ENCODE assay signal across 22 cellular contexts in genomic region chr3:109070232-109070631, GRCh38. TPM values are rescaled to one million over a fixed set of nuclear protein-coding genes. Genes with fewer than 3 reads are reported as not detected.
DNase-seq lines count a peak whose midpoint lies in the region; ATAC-seq and TF ChIP-seq lines count a peak whose summit lies in the region.
"Had no signal": no experiment of that assay in that cellular context is flagged by ENCODE, and none has a peak within 500 bp of the region (broad histone marks: within the 10 kb centered on the region; RNA-seq: fewer than 3 reads in every experiment).

No MANE protein-coding gene starts in this region.

- H3K4me1 ChIP-seq in GM23338 (ENCODE audit: insufficient read depth) (no peaks in the 10 kb centered on the region; the same call in 1 of the 2 replicates), smooth muscle cell (ENCODE audit: low read depth) (no peaks in the 10 kb centered on the region)
- H3K4me1 ChIP-seq: SJSA1 had no signal

- intact Hi-C loops in dendritic cell treated with granulocyte-macrophage colony-stimulating factor and Interleukin-4, amounts not matched to agents 40 ng/mL and 50 ng/mL, for 4 days (cut with micrococcal nuclease): no loop called here
- intact Hi-C loops in dorsolateral prefrontal cortex (cut with DNase I): no loop called here

- H3K4me2 ChIP-seq in GM23338: no peak overlapping the region
- H3K4me2 ChIP-seq in smooth muscle cell: no peak overlapping the region

- H3K36me3 ChIP-seq in GM23338 (ENCODE audit: insufficient read depth) (no peaks in the 10 kb centered on the region), smooth muscle cell (ENCODE audit: low read depth) (no peaks in the 10 kb centered on the region)
- H3K36me3 ChIP-seq: BLaER1, SJSA1 had no signal

- ATAC-seq in GM23338: no peak
- ATAC-seq: CD8-positive, alpha-beta T cell; Right ventricle myocardium inferior had no signal

- no peak for DNase-seq in GM23338 (ENCODE audit: low spot score)
- peak; percentile 59 for DNase-seq in MV-4-11 (lab: John Stamatoyannopoulos, UW)
- DNase-seq in smooth muscle cell (lab: John Stamatoyannopoulos, UW; ENCODE audit: unreplicated experiment): no peak
- no peak for DNase-seq in GM10266 (ENCODE audit: extremely low spot score)
- DNase-seq in NCI-H1694 treated with DMSO at 0.1 percent for 48 hours (lab: John Stamatoyannopoulos, UW): no peak
- no peak for DNase-seq in dorsolateral prefrontal cortex
- DNase-seq: CD8-positive, alpha-beta T cell; GOT3; HCEC 1CT; KBM-7; NCI-H1092; NCI-H1436; NCI-H1930; NCI-H2227 treated with DMSO at 0.1 percent for 48 hours; NCI-H510A treated with DMSO at 0.1 percent for 48 hours; NCI-H748 treated with DMSO at 0.1 percent for 48 hours; NK-92 treated with Interleukin-12 subunit alpha and Interleukin-12 subunit beta, amount 100 ng/mL, for 24 hours had no signal

- H3K9me3 ChIP-seq in smooth muscle cell (replicated peaks; ENCODE audit: low read depth): no peaks in the 10 kb centered on the region
- H3K9me3 ChIP-seq: BLaER1, SJSA1 had no signal

- H3K27ac ChIP-seq in GM23338 (ENCODE audit: low read depth) (no peak overlapping the region), smooth muscle cell (ENCODE audit: low read depth) (no peak overlapping the region), dorsolateral prefrontal cortex (peak overlapping the region in 1 of 59 donors; percentile 38)
- H3K27ac ChIP-seq: BLaER1, SJSA1 had no signal

- no peaks in the 10 kb centered on the region for H4K20me1 ChIP-seq in GM23338 (replicated peaks; ENCODE audit: insufficient read depth)
- no peaks in the 10 kb centered on the region for H4K20me1 ChIP-seq in smooth muscle cell (ENCODE audit: low read depth)
- H4K20me1 ChIP-seq: BLaER1 had no signal

- H3K9ac ChIP-seq in smooth muscle cell (ENCODE audit: low read depth): no peak overlapping the region
- H3K9ac ChIP-seq: BLaER1 had no signal

- H3K4me3 ChIP-seq in GM23338 (no peak overlapping the region), smooth muscle cell (no peak overlapping the region), dorsolateral prefrontal cortex (no peak overlapping the region)
- H3K4me3 ChIP-seq: BLaER1, SJSA1 had no signal

- H3K9me3 Mint-ChIP-seq in GM23338: no peaks in the 10 kb centered on the region
- H3K9me3 Mint-ChIP-seq in dendritic cell treated with granulocyte-macrophage colony-stimulating factor and Interleukin-4, amounts not matched to agents 40 ng/mL and 50 ng/mL, for 4 days: no peaks in the 10 kb centered on the region
- H3K9me3 Mint-ChIP-seq: CD8-positive, alpha-beta T cell had no signal

- H2AFZ ChIP-seq in GM23338 (no peak overlapping the region), smooth muscle cell (ENCODE audit: low read depth) (peak overlapping the region; percentile 50)

- H3K79me2 ChIP-seq in GM23338 (replicated peaks; ENCODE audit: insufficient read depth): no peaks in the 10 kb centered on the region
- no peaks in the 10 kb centered on the region for H3K79me2 ChIP-seq in smooth muscle cell (ENCODE audit: low read depth)

- no peaks in the 10 kb centered on the region for H3K9me2 ChIP-seq in GM23338 (ENCODE audit: insufficient read depth)

- H3K36me3 Mint-ChIP-seq in GM23338 (ENCODE audit: low read depth): no peaks in the 10 kb centered on the region
- H3K36me3 Mint-ChIP-seq in dendritic cell treated with granulocyte-macrophage colony-stimulating factor and Interleukin-4, amounts not matched to agents 40 ng/mL and 50 ng/mL, for 4 days (ENCODE audit: low read depth): no peaks in the 10 kb centered on the region
- H3K36me3 Mint-ChIP-seq: CD8-positive, alpha-beta T cell had no signal

- H3K4me3 Mint-ChIP-seq in GM23338: no peak overlapping the region
- H3K4me3 Mint-ChIP-seq in dendritic cell treated with granulocyte-macrophage colony-stimulating factor and Interleukin-4, amounts not matched to agents 40 ng/mL and 50 ng/mL, for 4 days: peak overlapping the region; percentile 37
- H3K4me3 Mint-ChIP-seq: CD8-positive, alpha-beta T cell had no signal

- H3K27me3 Mint-ChIP-seq in GM23338 (ENCODE audit: insufficient read depth, low read depth, poor library complexity): no peaks in the 10 kb centered on the region
- peaks cover 3% of the 10 kb centered on the region for H3K27me3 Mint-ChIP-seq in dendritic cell treated with granulocyte-macrophage colony-stimulating factor and Interleukin-4, amounts not matched to agents 40 ng/mL and 50 ng/mL, for 4 days

- peaks cover 13% of the 10 kb centered on the region for H3K4me1 Mint-ChIP-seq in GM23338
- peaks cover 27% of the 10 kb centered on the region for H3K4me1 Mint-ChIP-seq in dendritic cell treated with granulocyte-macrophage colony-stimulating factor and Interleukin-4, amounts not matched to agents 40 ng/mL and 50 ng/mL, for 4 days (ENCODE audit: low read depth)

- no peak for TF ChIP-seq CTCF in GM23338 (conservative IDR thresholded peaks at IDR 0.05; ENCODE audit: low read depth in 2 of 2)
- no peak for TF ChIP-seq CTCF in smooth muscle cell (IDR thresholded peaks at IDR 0.05; ENCODE audit: borderline replicate concordance, insufficient read depth, poor library complexity, severe bottlenecking)
- TF ChIP-seq CTCF in GM10266 (IDR thresholded peaks at IDR 0.05; ENCODE audit: control insufficient read depth, insufficient read depth, low read depth, missing control alignments): no peak
- no peak for TF ChIP-seq CTCF in dorsolateral prefrontal cortex (IDR thresholded peaks at IDR 0.05 in 54 of 56, conservative IDR thresholded peaks at IDR 0.05 in 2 of 56; ENCODE audit: low read depth in 1 of 56, partially characterized antibody in 56 of 56)

- H3F3A ChIP-seq in GM23338 (replicated peaks; ENCODE audit: low read depth) (no peaks in the 10 kb centered on the region), smooth muscle cell (ENCODE audit: low read depth) (no peaks in the 10 kb centered on the region)

- WGBS in smooth muscle cell (ENCODE audit: low lambda C conversion rate): 67% methylated on average over 7 of the region's 7 CpGs

- peak overlapping the region; percentile 2 for H3K27ac Mint-ChIP-seq in GM23338
- peak overlapping the region; percentile 70 for H3K27ac Mint-ChIP-seq in dendritic cell treated with granulocyte-macrophage colony-stimulating factor and Interleukin-4, amounts not matched to agents 40 ng/mL and 50 ng/mL, for 4 days
- H3K27ac Mint-ChIP-seq: CD8-positive, alpha-beta T cell had no signal

- no peaks in the 10 kb centered on the region for H3K27me3 ChIP-seq in GM23338 (ENCODE audit: insufficient read depth)
- peaks cover 4% of the 10 kb centered on the region for H3K27me3 ChIP-seq in smooth muscle cell (ENCODE audit: low read depth)
- H3K27me3 ChIP-seq in dorsolateral prefrontal cortex: no peaks in the 10 kb centered on the region
- H3K27me3 ChIP-seq: BLaER1, SJSA1 had no signal

TF ChIP-seq in GM23338, 12 proteins besides CTCF, POLR2A, EP300 and RAD21 (continues in another document):
- TF ChIP-seq POLR2AphosphoS5 (IDR thresholded peaks at IDR 0.05; ENCODE audit: low read depth) (no peak), ETS1 (IDR thresholded peaks at IDR 0.05) (no peak), EZH2 (IDR thresholded peaks at IDR 0.05; ENCODE audit: low read depth, unreplicated experiment) (no peak)

RNA-seq across cellular contexts. Expression of gene MORC1, which starts 47.7 kb away (rescaled TPM):
- not detected in 2 replicates for total RNA-seq in GM23338 (2014; rRNA removed; shearing (Covaris generic))
- not detected in 2 replicates for polyA plus RNA-seq in GM23338 (2016; fragmentation: Nextera tagmentation; extraction: Ambion mirVana)
- not detected in 2 replicates for total RNA-seq in smooth muscle cell
- not detected in 2 replicates for polyA plus RNA-seq in smooth muscle cell
- under 1 TPM in 43 of 120 experiments, not detected in 77; 0.10 to 0.49 (median 0.21) TPM for total RNA-seq in dorsolateral prefrontal cortex
- total RNA-seq: CD8-positive, alpha-beta T cell; Daoy; Right ventricle myocardium inferior; SJSA1 had no signal
